Comparison of ENCODE assay signal across 9 cellular contexts in the genomic region with DNA sequence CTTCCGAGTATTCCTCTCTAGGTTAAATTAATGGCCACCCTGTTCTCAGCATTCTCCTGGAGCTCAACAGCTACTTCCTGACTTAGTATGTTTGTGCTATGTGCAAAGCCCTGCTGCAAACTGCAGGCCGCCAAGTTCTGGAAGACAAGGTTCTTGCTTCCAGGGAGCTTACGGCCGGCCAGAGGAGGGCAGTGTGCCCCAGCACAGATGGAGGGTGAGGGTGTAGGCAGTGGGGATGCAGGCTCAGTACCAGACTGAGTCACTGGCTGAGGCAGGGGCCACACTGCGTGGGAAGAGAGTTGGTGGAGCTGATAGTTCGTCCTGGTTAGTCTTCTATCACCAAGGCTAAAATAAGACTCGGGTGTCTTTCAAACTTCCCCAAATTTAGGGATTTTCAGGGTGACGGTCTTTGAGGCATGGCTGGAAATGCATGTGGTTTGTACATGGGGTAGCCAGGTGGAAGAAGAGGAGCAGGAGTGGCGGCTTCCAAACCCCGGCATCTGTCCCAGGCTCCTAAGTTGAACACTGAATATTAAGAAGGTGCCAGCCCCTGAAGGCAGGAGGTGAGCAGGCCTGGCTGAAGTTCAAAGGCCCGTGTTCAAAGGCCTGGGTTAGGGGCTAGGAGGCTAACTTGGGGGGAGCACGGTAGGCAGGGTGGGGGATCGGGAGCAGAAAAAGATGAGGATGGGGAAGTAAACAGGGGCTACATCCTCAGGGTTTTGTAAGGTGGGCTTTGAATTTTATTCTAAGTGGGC. TPM values are rescaled to one million over a fixed set of nuclear protein-coding genes. Genes with fewer than 3 reads are reported as not detected.
DNase-seq lines count a peak whose midpoint lies in the region; ATAC-seq, FAIRE-seq and TF ChIP-seq lines count a peak whose summit lies in the region.
"Had no signal": no experiment of that assay in that cellular context is flagged by ENCODE, and none has a peak within 500 bp of the region (broad histone marks: within the 10 kb centered on the region; RNA-seq: fewer than 3 reads in every experiment).

No MANE protein-coding gene starts in this region.

- TF ChIP-seq CTCF in NB4 (IDR thresholded peaks at IDR 0.05; ENCODE audit: low read depth, low read length): peak; percentile 34
- peak; percentile 81 for TF ChIP-seq CTCF in choroid plexus epithelial cell (conservative IDR thresholded peaks at IDR 0.05; ENCODE audit: low read depth, low read length)

- ATAC-seq in left ventricle myocardium superior: no peak

- TF ChIP-seq POLR2A in NB4 (IDR thresholded peaks at IDR 0.05; ENCODE audit: extremely low read depth, insufficient read length): no peak

- intact Hi-C loops in cardiac septum (cut with DNase I): no loop called here
- intact Hi-C loops in left ventricle myocardium superior (cut with micrococcal nuclease): no loop called here

- peak; percentile 64 for DNase-seq in cardiac septum (ENCODE audit: low spot score)
- no peak for DNase-seq in left ventricle myocardium superior
- DNase-seq in NB4 (ENCODE audit: low read depth): peak; percentile 45
- DNase-seq in choroid plexus epithelial cell (ENCODE audit: low read depth): peak; percentile 79
- peak; percentile 39 for DNase-seq in renal cortical epithelial cell (ENCODE audit: low read depth)
- DNase-seq in activated CD4-positive, CD25-positive, alpha-beta regulatory T cell treated with anti-CD3 and anti-CD28 coated beads, Interleukin-2, amount 50 U/mL, for 72 hours: no peak
- DNase-seq in frontal cortex (ENCODE audit: low spot score in 2 of 2): no peak
- DNase-seq in GM19238 (ENCODE audit: insufficient read length, low spot score): no peak

- H3K4me3 ChIP-seq in NB4 (ENCODE audit: low read depth, low read length) (no peak overlapping the region), choroid plexus epithelial cell (ENCODE audit: low read depth, low read length) (no peak overlapping the region)

- FAIRE-seq in frontal cortex (lab: Jason Lieb, UNC): no peak
- FAIRE-seq: endometrium had no signal

RNA-seq across cellular contexts. Expression of a gene that starts 42.9 kb away (rescaled TPM):
- total RNA-seq in cardiac septum (42.3 TPM), left ventricle myocardium superior (40.5 TPM), renal cortical epithelial cell (17.4 and 26.9 TPM in 2 replicates), frontal cortex (6.9 TPM)

Comparison
In these comparisons a context has a peak if more than half of its experiments do, and no peak if none do; other contexts are left out.
1. DNase-seq: peak in cardiac septum (single experiment), NB4 (single experiment), choroid plexus epithelial cell (single experiment) and renal cortical epithelial cell (single experiment); none in left ventricle myocardium superior (single experiment), activated CD4-positive, CD25-positive, alpha-beta regulatory T cell treated with anti-CD3 and anti-CD28 coated beads, Interleukin-2, amount 50 U/mL, for 72 hours (single experiment), frontal cortex (0 of 2) and GM19238 (single experiment).